24 cellular contexts compared by ENCODE assay signal in the genomic region with DNA sequence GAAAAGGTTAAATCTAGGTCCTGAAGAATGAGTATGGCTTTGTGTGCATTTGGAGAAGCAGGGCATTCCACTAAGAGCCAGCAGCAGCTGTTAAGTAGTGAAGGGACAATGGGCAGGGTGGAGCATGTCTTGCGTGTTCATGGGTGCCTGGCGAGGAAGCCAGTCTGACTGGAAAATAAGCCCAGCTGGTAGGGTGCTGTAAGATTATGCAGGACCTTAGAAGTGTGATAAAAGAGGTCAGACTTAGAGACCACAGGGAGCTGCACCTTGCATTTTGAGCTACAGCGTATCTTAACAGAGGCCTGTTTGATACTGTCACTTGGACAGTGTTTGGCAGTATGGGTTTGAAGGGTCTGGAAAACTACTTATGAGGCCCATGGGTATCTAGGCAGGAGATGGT.
DNase-seq lines count a peak whose midpoint lies in the region; ATAC-seq, FAIRE-seq and TF ChIP-seq lines count a peak whose summit lies in the region.
"Had no signal": no experiment of that assay in that cellular context is flagged by ENCODE, and none has a peak within 500 bp of the region (broad histone marks: within the 10 kb centered on the region; RNA-seq: fewer than 3 reads in every experiment).

No MANE protein-coding gene starts in this region.

- H3K56ac ChIP-seq in H1 (replicated peaks; ENCODE audit: insufficient read length, low read depth, low read length) (no peak overlapping the region), H9 (ENCODE audit: insufficient read length, low read depth, low read length) (no peak overlapping the region)

- H2BK120ac ChIP-seq in H1 (replicated peaks; ENCODE audit: low read depth, low read length) (no peak overlapping the region), H9 (ENCODE audit: low read depth, low read length, poor library complexity, severe bottlenecking) (no peak overlapping the region)

- no peak overlapping the region for H3K4ac ChIP-seq in H1 (replicated peaks; ENCODE audit: insufficient read length, low read depth, low read length)
- no peak overlapping the region for H3K4ac ChIP-seq in H9 (ENCODE audit: low read depth, low read length)

- peak overlapping the region; percentile 84; the same call in 1 of the 2 replicates for H2BK20ac ChIP-seq in H1 (ENCODE audit: low read length)
- H2BK20ac ChIP-seq in H9 (ENCODE audit: low read depth, low read length, poor library complexity, severe bottlenecking) = no peak overlapping the region

- H3K9ac ChIP-seq in H1 (replicated peaks in 1 of 4; ENCODE audit: extremely low read depth in 1 of 4, low read depth in 3 of 4, low read length in 3 of 4) (no peak overlapping the region), H9 (ENCODE audit: extremely low read depth, insufficient read length, low read length) (no peak overlapping the region)

- intact Hi-C loops in MCF 10A (cut with micrococcal nuclease) = loop anchor here (5.0 kb wide), 1 partner anchor 244 kb away; no protein-coding TSS in a partner anchor
- intact Hi-C loops in breast epithelium (cut with DNase I; ENCODE audit: low total_unique reads) = no loop called here
- intact Hi-C loops in mucosa of descending colon (cut with DNase I, micrococcal nuclease) = no loop called here

- no peak overlapping the region for H3T11ph ChIP-seq in H9 (ENCODE audit: low read length)

- H2BK5ac ChIP-seq in H1 (ENCODE audit: low read depth, low read length) (no peak overlapping the region), H9 (ENCODE audit: insufficient read length, low read length) (no peak overlapping the region)

- H2BK15ac ChIP-seq in H1 (ENCODE audit: low read length) (peak overlapping the region; percentile 32; the same call in 1 of the 2 replicates), H9 (ENCODE audit: low read depth, low read length) (no peak overlapping the region)

- no peak overlapping the region for H3K18ac ChIP-seq in H1 (ENCODE audit: extremely low read depth, low read length)
- no peak overlapping the region for H3K18ac ChIP-seq in H9 (ENCODE audit: insufficient read length, low read depth, low read length)

- H3K23ac ChIP-seq in H1 (ENCODE audit: insufficient read length) (no peak overlapping the region), H9 (ENCODE audit: insufficient read length, low read depth, low read length) (no peak overlapping the region)

- H3K79me1 ChIP-seq in H1 (ENCODE audit: low read depth, low read length) (no peaks in the 10 kb centered on the region), H9 (ENCODE audit: insufficient read depth, low read depth, low read length, poor library complexity, severe bottlenecking) (no peaks in the 10 kb centered on the region)

- H3K27ac Mint-ChIP-seq in MCF 10A (ENCODE audit: low read depth, unreplicated experiment) (peak overlapping the region; percentile 1), H9 (no peak overlapping the region)
- H3K27ac Mint-ChIP-seq: activated naive CD8-positive, alpha-beta T cell; B cell; natural killer cell; WTC11 had no signal

- no peak for DNase-seq in MCF 10A (ENCODE audit: unreplicated experiment)
- DNase-seq in breast epithelium (ENCODE audit: low spot score in 2 of 2) = no peak
- no peak for DNase-seq in H1 (ENCODE audit: low read depth in 1 of 2, low spot score in 2 of 2)
- DNase-seq in mucosa of descending colon = peak in 1 of 3 donors; percentile 15
- no peak for DNase-seq in H9
- DNase-seq in HCEC 1CT = no peak
- no peak for DNase-seq in COLO829 (ENCODE audit: low spot score)
- DNase-seq in SHP77 (lab: John Stamatoyannopoulos, UW) = no peak
- DNase-seq: activated CD4-positive, alpha-beta T cell treated with anti-CD3 and anti-CD28 coated beads, Interleukin-2, amount 50 U/mL, for 1 hour; aorta; central memory CD4-positive, alpha-beta T cell; dermis blood vessel endothelial cell; natural killer cell; NCI-H1092; NCI-H187 treated with DMSO at 0.1 percent for 48 hours; stimulated activated CD4-positive, alpha-beta T cell treated with anti-CD3 and anti-CD28 coated beads, Interleukin-4, amount 100 ng/mL, for 4 hours; stimulated activated naive CD8-positive, alpha-beta T cell treated with anti-CD3 and anti-CD28 coated beads, Interleukin-15, Interleukin-2, amounts not matched to agents 100 U/mL and 50 U/mL, for 24 hours; T1000; thyroid gland had no signal

- POLR2A ChIA-PET in MCF 10A (lab: Yijun Ruan, JAX) = interaction anchor here (0.6 to 6.0 kb wide), 17 partner anchors 8 to 569 kb away, joined by 3 to 70 read pairs (median 5); partner anchors contain the start of genes CAST and ELL2
- POLR2A ChIA-PET in H1 (lab: Charles Lee; ENCODE audit: partially characterized antibody) = no interaction called here

- no peak overlapping the region for H4K91ac ChIP-seq in H1 (replicated peaks; ENCODE audit: insufficient read length, low read length)
- H4K91ac ChIP-seq in H9 (ENCODE audit: insufficient read length, low read depth, low read length) = no peak overlapping the region

- CTCF ChIA-PET in MCF 10A (lab: Yijun Ruan, JAX) (interaction anchor here (0.7 to 3.2 kb wide), 7 partner anchors 9 to 243 kb away, joined by 3 to 14 read pairs (median 5); no protein-coding TSS in a partner anchor), H1 (lab: Charles Lee; ENCODE audit: partially characterized antibody) (interaction anchor here (0.9 to 1.4 kb wide), 2 partner anchors 9 to 12 kb away, joined by 3 to 5 read pairs; no protein-coding TSS in a partner anchor)

- BruUV-seq in MCF 10A (replicated peaks; lab: Mats Ljungman, UMichigan) = no TSS peak

- H3K23me2 ChIP-seq in H1 (ENCODE audit: low read depth, low read length) (no peaks in the 10 kb centered on the region), H9 (ENCODE audit: insufficient read length, low read depth, low read length, poor library complexity, severe bottlenecking) (no peaks in the 10 kb centered on the region)

- TF ChIP-seq CTCF in MCF 10A (IDR thresholded peaks at IDR 0.05; ENCODE audit: unreplicated experiment) = no peak
- TF ChIP-seq CTCF in breast epithelium (IDR thresholded peaks at IDR 0.05) = no peak
- no peak for TF ChIP-seq CTCF in H1 (IDR thresholded peaks at IDR 0.05; ENCODE audit: control extremely low read depth in 1 of 3, insufficient read depth in 1 of 3, low read depth in 1 of 3, low read length in 3 of 3)
- no peak for TF ChIP-seq CTCF in mucosa of descending colon (IDR thresholded peaks at IDR 0.05)
- no peak for TF ChIP-seq CTCF in H9 (conservative IDR thresholded peaks at IDR 0.05)

- H3K4me2 ChIP-seq in H1 (ENCODE audit: insufficient read depth in 1 of 2, low read depth in 2 of 2, low read length in 2 of 2) (no peak overlapping the region), H9 (ENCODE audit: insufficient read depth, insufficient read length, low read length) (no peak overlapping the region)

- ATAC-seq in mucosa of descending colon = peak; percentile 72
- ATAC-seq: natural killer cell; stimulated activated naive CD8-positive, alpha-beta T cell treated with anti-CD3 and anti-CD28 coated beads, Interleukin-15, Interleukin-2, amounts not matched to agents 100 U/mL and 50 U/mL, for 24 hours; WTC11 had no signal

- H2BK12ac ChIP-seq in H1 (ENCODE audit: low read depth, low read length) = no peak overlapping the region
- H2BK12ac ChIP-seq in H9 (ENCODE audit: insufficient read length, low read depth, low read length) = no peak overlapping the region

- no peaks in the 10 kb centered on the region for H3K27me3 Mint-ChIP-seq in MCF 10A (ENCODE audit: insufficient read depth, unreplicated experiment)
- no peaks in the 10 kb centered on the region for H3K27me3 Mint-ChIP-seq in H9 (ENCODE audit: low read depth)
- H3K27me3 Mint-ChIP-seq: activated naive CD8-positive, alpha-beta T cell; B cell had no signal

- H3K14ac ChIP-seq in H1 (ENCODE audit: insufficient read length) = no peak overlapping the region
- no peak overlapping the region for H3K14ac ChIP-seq in H9 (ENCODE audit: insufficient read depth, low read length)

- H3K36me3 ChIP-seq in breast epithelium = no peaks in the 10 kb centered on the region
- no peaks in the 10 kb centered on the region for H3K36me3 ChIP-seq in H1 (ENCODE audit: control insufficient read depth in 2 of 4, insufficient read depth in 4 of 4, low read length in 3 of 4)
- no peaks in the 10 kb centered on the region for H3K36me3 ChIP-seq in mucosa of descending colon (ENCODE audit: low read depth)
- H3K36me3 ChIP-seq: right atrium auricular region, thyroid gland had no signal

- H3K9me3 Mint-ChIP-seq in MCF 10A (ENCODE audit: unreplicated experiment) (peaks cover 4% of the 10 kb centered on the region), H9 (peaks cover 3 to 9% of the 10 kb centered on the region in 2 experiments; a peak in 4 of 5 replicates)
- H3K9me3 Mint-ChIP-seq: natural killer cell had no signal

- TF ChIP-seq EP300 in H1 (IDR thresholded peaks at IDR 0.05; ENCODE audit: borderline replicate concordance in 1 of 2, low read depth in 2 of 2, low read length in 2 of 2) = no peak

- no peak for TF ChIP-seq RAD21 in H1 (IDR thresholded peaks at IDR 0.05 in 1 of 2, conservative IDR thresholded peaks at IDR 0.05 in 1 of 2; ENCODE audit: low read depth in 2 of 2, low read length in 2 of 2)

- H3K36me3 Mint-ChIP-seq in MCF 10A (ENCODE audit: insufficient read depth, unreplicated experiment) = no peaks in the 10 kb centered on the region
- H3K36me3 Mint-ChIP-seq in H9 (ENCODE audit: insufficient read depth in 1 of 3, low read depth in 3 of 3) = peaks cover 3 to 7% (median 3%) of the 10 kb centered on the region in 3 experiments; a peak in 6 of 7 replicates
- H3K36me3 Mint-ChIP-seq: natural killer cell, WTC11 had no signal

- H3K27ac ChIP-seq in breast epithelium = no peak overlapping the region
- H3K27ac ChIP-seq in H1 (ENCODE audit: low read depth, low read length) = no peak overlapping the region
- H3K27ac ChIP-seq in H9 (ENCODE audit: insufficient read length, low read depth, low read length) = no peak overlapping the region
- H3K27ac ChIP-seq: right atrium auricular region, thyroid gland had no signal

- H2AK5ac ChIP-seq in H1 (ENCODE audit: low read depth, low read length) (no peak overlapping the region), H9 (ENCODE audit: insufficient read length, low read length) (no peak overlapping the region)

- H3K4me1 Mint-ChIP-seq in MCF 10A (ENCODE audit: insufficient read depth, unreplicated experiment) (peaks cover 28% of the 10 kb centered on the region), H9 (peaks cover 35 to 44% of the 10 kb centered on the region in 2 experiments)
- H3K4me1 Mint-ChIP-seq: natural killer cell had no signal

- H3K79me2 ChIP-seq in H1 (ENCODE audit: control insufficient read depth in 1 of 2, insufficient read depth in 2 of 2, low read length in 2 of 2) (no peaks in the 10 kb centered on the region), H9 (ENCODE audit: insufficient read depth, low read length) (no peaks in the 10 kb centered on the region)

- H4K20me1 ChIP-seq in H1 (replicated peaks in 1 of 2; ENCODE audit: control insufficient read depth in 1 of 2, insufficient read depth in 2 of 2, low read length in 2 of 2) = no peaks in the 10 kb centered on the region
- H4K20me1 ChIP-seq in H9 (ENCODE audit: control insufficient read depth, insufficient read depth, insufficient read length) = no peaks in the 10 kb centered on the region

- WGBS in H1 (ENCODE audit: extremely low coverage in 1 of 2, insufficient coverage in 1 of 2, insufficient read length in 1 of 2, insufficient replicate concordance in 2 of 2, low coverage in 1 of 2, low lambda C conversion rate in 2 of 2, missing lambda C conversion rate in 1 of 2), 2 experiments = 91% methylated on average over 3 of the region's 3 CpGs; no CpG with 5 or more reads in 1 of the 2 experiments
- no CpG with 5 or more reads among the region's 3 CpGs for whole genome bisulfite sequencing in H9 (ENCODE audit: extremely low coverage, insufficient read length, low lambda C conversion rate)

- H3K4me1 ChIP-seq in breast epithelium = peaks cover 0 to 5% of the 10 kb centered on the region in 2 donors
- H3K4me1 ChIP-seq in H1 (replicated peaks in 1 of 4; ENCODE audit: control insufficient read depth in 3 of 4, insufficient read depth in 4 of 4, low read length in 3 of 4) = peaks cover under 1 to 3% (median 2%) of the 10 kb centered on the region in 4 experiments; a peak in 3 of 7 replicates
- H3K4me1 ChIP-seq in mucosa of descending colon (ENCODE audit: low read depth) = no peaks in the 10 kb centered on the region
- H3K4me1 ChIP-seq in H9 (ENCODE audit: insufficient read depth, low read length) = peaks cover 4% of the 10 kb centered on the region

- FAIRE-seq in H1 (lab: Jason Lieb, UNC) = no peak
- FAIRE-seq: GM12891 had no signal

- H4K5ac ChIP-seq in H1 (ENCODE audit: insufficient read length, low read depth, low read length) = no peak overlapping the region
- H4K5ac ChIP-seq in H9 (ENCODE audit: insufficient read length, low read depth, low read length) = no peak overlapping the region

- H4K8ac ChIP-seq in H1 (ENCODE audit: extremely low read depth, insufficient read depth, low read length) (no peak overlapping the region), H9 (replicated peaks; ENCODE audit: insufficient read length, low read depth, low read length) (no peak overlapping the region)

- H3K4me3 ChIP-seq in breast epithelium = no peak overlapping the region
- no peak overlapping the region for H3K4me3 ChIP-seq in H1 (ENCODE audit: extremely low read depth in 1 of 4, insufficient read depth in 2 of 4, low read depth in 3 of 4, low read length in 4 of 4)
- no peak overlapping the region for H3K4me3 ChIP-seq in mucosa of descending colon
- H3K4me3 ChIP-seq: right atrium auricular region, thyroid gland had no signal

- H3K4me3 Mint-ChIP-seq in MCF 10A (ENCODE audit: unreplicated experiment) (no peak overlapping the region), H9 (no peak overlapping the region)
- H3K4me3 Mint-ChIP-seq: activated naive CD8-positive, alpha-beta T cell; B cell; natural killer cell; WTC11 had no signal

- H3K27me3 ChIP-seq in breast epithelium (no peaks in the 10 kb centered on the region), H1 (replicated peaks in 1 of 4; ENCODE audit: control insufficient read depth in 3 of 4, extremely low read depth in 1 of 4, insufficient read depth in 3 of 4, low read length in 3 of 4) (peaks cover 0 to 1% (median 0%) of the 10 kb centered on the region in 4 experiments; a peak in 1 of 7 replicates), H9 (ENCODE audit: insufficient read depth, low read length) (no peaks in the 10 kb centered on the region)
- H3K27me3 ChIP-seq: right atrium auricular region, thyroid gland had no signal

- TF ChIP-seq POLR2A in breast epithelium (IDR thresholded peaks at IDR 0.05) = no peak
- no peak for TF ChIP-seq POLR2A in H1 (IDR thresholded peaks at IDR 0.05; ENCODE audit: control extremely low read depth in 1 of 2, low read depth in 2 of 2, low read length in 2 of 2)

- H2AFZ ChIP-seq in H1 (ENCODE audit: low read length) = no peak overlapping the region
- H2AFZ ChIP-seq in H9 (ENCODE audit: low read length) = no peak overlapping the region

- no peaks in the 10 kb centered on the region for H3K9me3 ChIP-seq in breast epithelium
- no peaks in the 10 kb centered on the region for H3K9me3 ChIP-seq in H1 (ENCODE audit: insufficient read depth in 2 of 2, low read depth in 1 of 2, low read length in 1 of 2)
- H3K9me3 ChIP-seq in mucosa of descending colon = no peaks in the 10 kb centered on the region
- H3K9me3 ChIP-seq in H9 (ENCODE audit: control insufficient read depth, low read depth, low read length) = no peaks in the 10 kb centered on the region
- H3K9me3 ChIP-seq: thyroid gland had no signal
